8 cellular contexts compared by ENCODE assay signal in the genomic region with DNA sequence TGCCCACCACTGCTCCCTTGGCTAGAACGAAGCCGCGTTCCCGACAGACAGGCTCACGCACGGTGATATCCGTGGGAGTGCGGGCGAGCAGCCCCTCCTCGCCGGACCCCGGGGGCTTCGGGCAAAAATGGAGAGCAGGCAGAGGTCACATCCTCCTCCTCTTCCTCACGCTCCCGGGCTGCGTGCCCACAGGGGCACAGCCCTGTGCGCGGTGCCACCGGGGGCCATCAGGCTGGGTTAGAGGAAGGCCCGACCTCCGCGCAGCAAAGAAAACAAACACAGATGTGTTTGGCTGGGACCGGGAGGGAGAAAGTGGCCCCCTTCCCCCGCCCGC. TPM values are rescaled to one million over a fixed set of nuclear protein-coding genes. Genes with fewer than 3 reads are reported as not detected.
DNase-seq lines count a peak whose midpoint lies in the region; ATAC-seq, FAIRE-seq and TF ChIP-seq lines count a peak whose summit lies in the region.

No MANE protein-coding gene starts in this region.

- ATAC-seq in DND-41 (ENCODE audit: insufficient read depth, low read depth) (no peak), pancreas (no peak), HG03175 (IDR thresholded peaks at IDR 0.05; ENCODE audit: unreplicated experiment) (no peak), GM21367 (IDR thresholded peaks at IDR 0.05; ENCODE audit: unreplicated experiment) (no peak), HG03432 (IDR thresholded peaks at IDR 0.05; ENCODE audit: unreplicated experiment) (no peak)

- peak overlapping the region; percentile 76 for H3K4me3 Mint-ChIP-seq in endodermal cell

- H3K27ac ChIP-seq in DND-41 (ENCODE audit: low read length) (peak overlapping the region; percentile 69), endodermal cell (ENCODE audit: low read depth, low read length) (no peak overlapping the region), pancreas (peak overlapping the region in 3 of 4 donors; percentile 20 to 67 (median 58))

- H3K9ac ChIP-seq in DND-41 (ENCODE audit: low read depth, low read length) (peak overlapping the region; percentile 72), endodermal cell (ENCODE audit: extremely low read depth, low read length, poor library complexity, severe bottlenecking) (no peak overlapping the region)

- intact Hi-C loops in pancreas (cut with DNase I), result no loop called here

- H3K27ac Mint-ChIP-seq in endodermal cell, result no peak overlapping the region

- peaks cover 55% of the 10 kb centered on the region for H3K27me3 Mint-ChIP-seq in endodermal cell (ENCODE audit: insufficient read depth)

- H3K36me3 ChIP-seq in DND-41 (ENCODE audit: insufficient read depth, low read length) (no peaks in the 10 kb centered on the region), endodermal cell (ENCODE audit: control insufficient read depth, insufficient read depth, low read length) (peaks cover 7% of the 10 kb centered on the region), pancreas (no peaks in the 10 kb centered on the region)

- H3K4me2 ChIP-seq in DND-41 (ENCODE audit: insufficient read depth, low read length), result peak overlapping the region; percentile 98

- H3K4me1 ChIP-seq in DND-41 (ENCODE audit: insufficient read depth, low read length) (peaks cover 25% of the 10 kb centered on the region), endodermal cell (ENCODE audit: control insufficient read depth, insufficient read depth, low read length) (peaks cover 4% of the 10 kb centered on the region), pancreas (peaks cover 6 to 20% (median 8%) of the 10 kb centered on the region in 3 donors)

- H3K9me3 Mint-ChIP-seq in endodermal cell, result no peaks in the 10 kb centered on the region

- no peaks in the 10 kb centered on the region for H4K20me1 ChIP-seq in DND-41 (ENCODE audit: insufficient read depth, low read length)

- no peaks in the 10 kb centered on the region for H3K79me2 ChIP-seq in DND-41 (ENCODE audit: insufficient read depth, low read length)

- 4% methylated on average over 25 of the region's 25 CpGs; no CpG with 5 or more reads in 1 of the 2 experiments for WGBS in endodermal cell (ENCODE audit: insufficient coverage in 1 of 2, insufficient read length in 1 of 2), 2 experiments
- WGBS in pancreas, 2 donors, result 13 to 14% methylated on average over 15 to 25 of the region's 25 CpGs

- no peak for FAIRE-seq in pancreas (lab: Jason Lieb, UNC)
- FAIRE-seq in GM12891 (lab: Jason Lieb, UNC), result no peak

- H2AFZ ChIP-seq in DND-41 (ENCODE audit: low read depth, low read length), result peak overlapping the region; percentile 86

- H3K36me3 Mint-ChIP-seq in endodermal cell (ENCODE audit: low read depth), result no peaks in the 10 kb centered on the region

- no peak for TF ChIP-seq POLR2A in GM12891 (IDR thresholded peaks at IDR 0.05; ENCODE audit: low read depth, low read length)

- H3K27me3 ChIP-seq in DND-41 (ENCODE audit: insufficient read depth, low read length, poor library complexity) (no peaks in the 10 kb centered on the region), endodermal cell (ENCODE audit: control insufficient read depth, insufficient read depth, low read length, poor library complexity, severe bottlenecking) (peaks cover 59% of the 10 kb centered on the region), pancreas (no peaks in the 10 kb centered on the region)

- H3K4me3 ChIP-seq in DND-41 (ENCODE audit: low read depth in 1 of 2, low read length in 2 of 2) (peak overlapping the region; percentile 51 to 93; a peak in 3 of 4 replicates), LNCaP clone FGC (ENCODE audit: low read depth, low read length) (peak overlapping the region; percentile 41), endodermal cell (ENCODE audit: low read length) (peak overlapping the region; percentile 74), pancreas (peak overlapping the region; percentile 55 to 78 (median 61))

- no peak for TF ChIP-seq CTCF in DND-41 (IDR thresholded peaks at IDR 0.05; ENCODE audit: borderline replicate concordance, extremely low read depth, low read length, poor library complexity, severe bottlenecking)
- no peak for TF ChIP-seq CTCF in LNCaP clone FGC (IDR thresholded peaks at IDR 0.05; ENCODE audit: control insufficient read depth, extremely low read depth, insufficient read depth)
- no peak for TF ChIP-seq CTCF in endodermal cell (conservative IDR thresholded peaks at IDR 0.05)
- TF ChIP-seq CTCF in pancreas (IDR thresholded peaks at IDR 0.05), result no peak

- DNase-seq in DND-41 (no peak), LNCaP clone FGC (ENCODE audit: low read depth) (no peak), endodermal cell (no peak), pancreas (peak in 3 of 6 donors; percentile 21 to 74 (median 28)), GM12891 (ENCODE audit: insufficient read length, low spot score) (no peak)

- peaks cover 24% of the 10 kb centered on the region for H3K4me1 Mint-ChIP-seq in endodermal cell

- H3K9me3 ChIP-seq in DND-41 (ENCODE audit: insufficient read depth, low read length, severe bottlenecking), result no peaks in the 10 kb centered on the region
- no peaks in the 10 kb centered on the region for H3K9me3 ChIP-seq in endodermal cell (ENCODE audit: control insufficient read depth, low read length)
- no peaks in the 10 kb centered on the region for H3K9me3 ChIP-seq in pancreas

TF ChIP-seq in GM12891, 5 proteins besides CTCF, POLR2A, EP300 and RAD21:
- TF ChIP-seq POU2F2 (IDR thresholded peaks at IDR 0.05; ENCODE audit: low read depth, low read length), result no peak
- no peak for TF ChIP-seq SPI1 (IDR thresholded peaks at IDR 0.05; ENCODE audit: low read depth, low read length)
- TF ChIP-seq TAF1 (IDR thresholded peaks at IDR 0.05; ENCODE audit: low read depth, low read length), result no peak
- no peak for TF ChIP-seq PAX5 (IDR thresholded peaks at IDR 0.05; ENCODE audit: insufficient read depth, low read length, severe bottlenecking)
- no peak for TF ChIP-seq POLR2AphosphoS5 (IDR thresholded peaks at IDR 0.05; ENCODE audit: low read depth, low read length)

RNA-seq across cellular contexts. Expression of a gene that starts 0.5 kb away (rescaled TPM):
- total RNA-seq in endodermal cell, result 10 to 100 TPM; 17.0 to 40.4 TPM
- polyA plus RNA-seq in endodermal cell (2013, experiment 1 of 2), result 14.7 TPM
- 18.4 TPM for polyA plus RNA-seq in endodermal cell (2013, experiment 2 of 2)
- total RNA-seq in pancreas, result 1 to 10 TPM; 1.8 to 4.3 (median 2.8) TPM
- polyA plus RNA-seq in pancreas, result 1 to 10 TPM; 2.2 to 2.3 TPM
- 1.1 TPM for polyA plus RNA-seq in GM12891 (2012; ENCODE audit: low read depth, missing spikeins)

RNA-seq across cellular contexts. Expression of a gene that starts 55.3 kb away (rescaled TPM):
- total RNA-seq in endodermal cell (10 to 100 TPM; 10.4 to 37.0 TPM), pancreas (1 to 10 TPM in 5 of 6 donors, under 1 TPM in 1; 0.69 to 6.8 (median 1.7) TPM)
- polyA plus RNA-seq in endodermal cell (2013, experiment 1 of 2), result 8.8 TPM
- 8.0 TPM for polyA plus RNA-seq in endodermal cell (2013, experiment 2 of 2)
- 1 to 10 TPM in 1 of 2 donors, under 1 TPM in 1; 0.70 to 2.2 TPM for polyA plus RNA-seq in pancreas
- 41.2 TPM for polyA plus RNA-seq in GM12891 (2012; ENCODE audit: low read depth, missing spikeins)
